ENCODE assay signal across 1 cellular context in genomic region chr12:16607895-16608294, GRCh38.
TF ChIP-seq lines count a peak whose summit lies in the region.

No MANE protein-coding gene starts in this region.

TF ChIP-seq in GM23338, 12 proteins besides CTCF, POLR2A, EP300 and RAD21 (continued from another document):
- TF ChIP-seq, protein P1, sequence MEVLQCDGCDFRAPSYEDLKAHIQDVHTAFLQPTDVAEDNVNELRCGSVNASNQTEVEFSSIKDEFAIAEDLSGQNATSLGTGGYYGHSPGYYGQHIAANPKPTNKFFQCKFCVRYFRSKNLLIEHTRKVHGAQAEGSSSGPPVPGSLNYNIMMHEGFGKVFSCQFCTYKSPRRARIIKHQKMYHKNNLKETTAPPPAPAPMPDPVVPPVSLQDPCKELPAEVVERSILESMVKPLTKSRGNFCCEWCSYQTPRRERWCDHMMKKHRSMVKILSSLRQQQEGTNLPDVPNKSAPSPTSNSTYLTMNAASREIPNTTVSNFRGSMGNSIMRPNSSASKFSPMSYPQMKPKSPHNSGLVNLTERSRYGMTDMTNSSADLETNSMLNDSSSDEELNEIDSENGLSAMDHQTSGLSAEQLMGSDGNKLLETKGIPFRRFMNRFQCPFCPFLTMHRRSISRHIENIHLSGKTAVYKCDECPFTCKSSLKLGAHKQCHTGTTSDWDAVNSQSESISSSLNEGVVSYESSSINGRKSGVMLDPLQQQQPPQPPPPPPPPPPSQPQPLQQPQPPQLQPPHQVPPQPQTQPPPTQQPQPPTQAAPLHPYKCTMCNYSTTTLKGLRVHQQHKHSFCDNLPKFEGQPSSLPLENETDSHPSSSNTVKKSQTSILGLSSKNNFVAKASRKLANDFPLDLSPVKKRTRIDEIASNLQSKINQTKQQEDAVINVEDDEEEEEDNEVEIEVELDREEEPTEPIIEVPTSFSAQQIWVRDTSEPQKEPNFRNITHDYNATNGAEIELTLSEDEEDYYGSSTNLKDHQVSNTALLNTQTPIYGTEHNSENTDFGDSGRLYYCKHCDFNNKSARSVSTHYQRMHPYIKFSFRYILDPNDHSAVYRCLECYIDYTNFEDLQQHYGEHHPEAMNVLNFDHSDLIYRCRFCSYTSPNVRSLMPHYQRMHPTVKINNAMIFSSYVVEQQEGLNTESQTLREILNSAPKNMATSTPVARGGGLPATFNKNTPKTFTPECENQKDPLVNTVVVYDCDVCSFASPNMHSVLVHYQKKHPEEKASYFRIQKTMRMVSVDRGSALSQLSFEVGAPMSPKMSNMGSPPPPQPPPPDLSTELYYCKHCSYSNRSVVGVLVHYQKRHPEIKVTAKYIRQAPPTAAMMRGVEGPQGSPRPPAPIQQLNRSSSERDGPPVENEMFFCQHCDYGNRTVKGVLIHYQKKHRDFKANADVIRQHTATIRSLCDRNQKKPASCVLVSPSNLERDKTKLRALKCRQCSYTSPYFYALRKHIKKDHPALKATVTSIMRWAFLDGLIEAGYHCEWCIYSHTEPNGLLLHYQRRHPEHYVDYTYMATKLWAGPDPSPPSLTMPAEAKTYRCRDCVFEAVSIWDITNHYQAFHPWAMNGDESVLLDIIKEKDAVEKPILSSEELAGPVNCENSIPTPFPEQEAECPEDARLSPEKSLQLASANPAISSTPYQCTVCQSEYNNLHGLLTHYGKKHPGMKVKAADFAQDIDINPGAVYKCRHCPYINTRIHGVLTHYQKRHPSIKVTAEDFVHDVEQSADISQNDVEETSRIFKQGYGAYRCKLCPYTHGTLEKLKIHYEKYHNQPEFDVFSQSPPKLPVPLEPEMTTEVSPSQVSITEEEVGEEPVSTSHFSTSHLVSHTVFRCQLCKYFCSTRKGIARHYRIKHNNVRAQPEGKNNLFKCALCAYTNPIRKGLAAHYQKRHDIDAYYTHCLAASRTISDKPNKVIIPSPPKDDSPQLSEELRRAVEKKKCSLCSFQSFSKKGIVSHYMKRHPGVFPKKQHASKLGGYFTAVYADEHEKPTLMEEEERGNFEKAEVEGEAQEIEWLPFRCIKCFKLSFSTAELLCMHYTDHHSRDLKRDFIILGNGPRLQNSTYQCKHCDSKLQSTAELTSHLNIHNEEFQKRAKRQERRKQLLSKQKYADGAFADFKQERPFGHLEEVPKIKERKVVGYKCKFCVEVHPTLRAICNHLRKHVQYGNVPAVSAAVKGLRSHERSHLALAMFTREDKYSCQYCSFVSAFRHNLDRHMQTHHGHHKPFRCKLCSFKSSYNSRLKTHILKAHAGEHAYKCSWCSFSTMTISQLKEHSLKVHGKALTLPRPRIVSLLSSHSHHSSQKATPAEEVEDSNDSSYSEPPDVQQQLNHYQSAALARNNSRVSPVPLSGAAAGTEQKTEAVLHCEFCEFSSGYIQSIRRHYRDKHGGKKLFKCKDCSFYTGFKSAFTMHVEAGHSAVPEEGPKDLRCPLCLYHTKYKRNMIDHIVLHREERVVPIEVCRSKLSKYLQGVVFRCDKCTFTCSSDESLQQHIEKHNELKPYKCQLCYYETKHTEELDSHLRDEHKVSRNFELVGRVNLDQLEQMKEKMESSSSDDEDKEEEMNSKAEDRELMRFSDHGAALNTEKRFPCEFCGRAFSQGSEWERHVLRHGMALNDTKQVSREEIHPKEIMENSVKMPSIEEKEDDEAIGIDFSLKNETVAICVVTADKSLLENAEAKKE (CRISPR knock-in tag; IDR thresholded peaks at IDR 0.05), result no peak
